14 cellular contexts compared by ENCODE assay signal in the genomic region with DNA sequence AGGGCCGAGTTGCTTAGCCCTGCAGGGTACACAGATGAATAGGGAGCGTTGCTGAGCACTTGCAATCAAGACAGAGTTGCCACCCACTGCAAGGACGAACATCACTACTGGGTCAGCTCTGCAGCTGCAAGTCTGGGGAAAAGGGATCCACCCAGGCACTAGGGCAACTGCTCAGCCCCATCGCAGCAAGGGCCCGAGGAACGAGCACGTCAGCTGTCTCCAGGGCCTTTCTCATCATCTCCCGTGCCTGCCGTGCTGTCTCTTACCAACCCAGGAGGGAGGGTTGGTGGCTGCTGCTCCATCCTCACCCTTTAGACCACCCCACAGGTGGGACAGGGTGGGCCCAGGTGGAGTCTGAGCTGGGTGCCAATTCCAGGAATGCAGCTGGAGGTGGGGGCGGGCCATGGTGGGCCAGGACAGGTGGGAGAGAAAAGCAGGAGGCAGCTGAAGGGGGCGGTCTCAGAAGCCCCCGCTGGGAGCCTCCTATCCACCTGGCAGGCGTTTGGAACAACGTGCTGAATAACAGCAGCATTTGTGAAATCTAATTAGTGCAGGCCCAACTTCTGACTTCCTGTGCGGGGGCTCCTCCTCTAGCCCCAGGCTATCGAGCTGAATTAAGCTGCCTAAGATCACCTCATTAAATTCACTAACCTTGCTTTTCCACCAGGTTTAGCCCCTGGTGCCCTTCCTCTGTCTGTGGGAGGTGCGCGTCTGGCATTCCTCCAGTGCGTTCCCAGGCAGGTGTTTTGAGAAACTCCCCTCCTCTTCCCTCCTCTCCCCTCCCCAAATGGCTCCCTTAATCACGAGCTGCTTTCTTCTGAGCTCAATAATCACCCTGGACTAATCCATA.
A peak's percentile ranks its signal among the peaks of the same experiment; 100 is the strongest.
DNase-seq lines count a peak whose midpoint lies in the region; ATAC-seq and TF ChIP-seq lines count a peak whose summit lies in the region.
"Had no signal": no experiment of that assay in that cellular context is flagged by ENCODE, and none has a peak within 500 bp of the region (broad histone marks: within the 10 kb centered on the region; RNA-seq: fewer than 3 reads in every experiment).

No MANE protein-coding gene starts in this region.

- H3F3A ChIP-seq in Loucy (ENCODE audit: low read depth), result no peaks in the 10 kb centered on the region

- no peak overlapping the region for H3K9ac ChIP-seq in Loucy (ENCODE audit: low read depth, low read length, poor library complexity, severe bottlenecking)
- H3K9ac ChIP-seq in endodermal cell (ENCODE audit: extremely low read depth, low read length, poor library complexity, severe bottlenecking), result no peak overlapping the region

- H3K36me3 Mint-ChIP-seq in endodermal cell (ENCODE audit: low read depth), result no peaks in the 10 kb centered on the region

- no peak overlapping the region for H3K27ac Mint-ChIP-seq in endodermal cell

- H3K4me3 Mint-ChIP-seq in endodermal cell, result no peak overlapping the region

- 62 to 69% methylated on average over 10 to 20 of the region's 20 CpGs for WGBS in endodermal cell (ENCODE audit: insufficient coverage in 1 of 2, insufficient read length in 1 of 2), 2 experiments

- no peaks in the 10 kb centered on the region for H3K79me2 ChIP-seq in Loucy (ENCODE audit: insufficient read depth, low read length)

- H3K27me3 ChIP-seq in Loucy (ENCODE audit: insufficient read depth, low read length, poor library complexity, severe bottlenecking) (peaks cover 6% of the 10 kb centered on the region), endodermal cell (ENCODE audit: control insufficient read depth, insufficient read depth, low read length, poor library complexity, severe bottlenecking) (no peaks in the 10 kb centered on the region), left lung (peaks cover 0 to 33% of the 10 kb centered on the region in 2 donors)
- H3K27me3 ChIP-seq: uterus had no signal

- peaks cover 6% of the 10 kb centered on the region for H3K4me1 ChIP-seq in Loucy (ENCODE audit: insufficient read depth, low read length, poor library complexity, severe bottlenecking)
- H3K4me1 ChIP-seq in endodermal cell (ENCODE audit: control insufficient read depth, insufficient read depth, low read length), result peaks cover 5% of the 10 kb centered on the region
- H3K4me1 ChIP-seq in left lung, result no peaks in the 10 kb centered on the region
- H3K4me1 ChIP-seq: uterus had no signal

- H3K4me2 ChIP-seq in Loucy (ENCODE audit: low read depth, low read length, poor library complexity, severe bottlenecking), result no peak overlapping the region

- peaks cover 20% of the 10 kb centered on the region for H3K4me1 Mint-ChIP-seq in endodermal cell

- H2AFZ ChIP-seq in Loucy (ENCODE audit: low read length), result 0 out of 2 replicates have a peak overlapping the region, but pooled peaks have one; percentile 54

- H3K9me3 ChIP-seq in Loucy (ENCODE audit: insufficient read depth, low read depth, low read length) (no peaks in the 10 kb centered on the region), endodermal cell (ENCODE audit: control insufficient read depth, low read length) (no peaks in the 10 kb centered on the region), left lung (no peaks in the 10 kb centered on the region)
- H3K9me3 ChIP-seq: heart left ventricle, uterus had no signal

- H3K4me3 ChIP-seq in Loucy (ENCODE audit: low read length, poor library complexity, severe bottlenecking) (no peak overlapping the region), endodermal cell (ENCODE audit: low read length) (no peak overlapping the region), left lung (no peak overlapping the region)
- H3K4me3 ChIP-seq: heart left ventricle, uterus had no signal

- peaks cover 15% of the 10 kb centered on the region for H3K27me3 Mint-ChIP-seq in endodermal cell (ENCODE audit: insufficient read depth)

- ATAC-seq in GM19395 (IDR thresholded peaks at IDR 0.05; ENCODE audit: unreplicated experiment) (no peak), left lung (no peak)

- DNase-seq in ELF-1 (ENCODE audit: low read depth, low spot score) (peak; percentile 75), NCI-H345 (lab: John Stamatoyannopoulos, UW) (peak; percentile 81), endodermal cell (peak; percentile 74), DMS114 treated with DMSO at 0.1 percent for 48 hours (lab: John Stamatoyannopoulos, UW; ENCODE audit: unreplicated experiment) (no peak), SKM-1 treated with dmso at 0.1 percent for 144 hours (lab: John Stamatoyannopoulos, UW; ENCODE audit: unreplicated experiment) (no peak), left lung (no peak)
- DNase-seq: activated gamma-delta T cell treated with Interleukin-2 at 50 U/mL for 16 hours; effector CD4-positive, alpha-beta T cell; KG1; stimulated activated CD4-positive, alpha-beta T cell treated with anti-CD3 and anti-CD28 coated beads, Interleukin-2, amount 100 ng/mL, for 48 hours; uterus had no signal

- H3K9me2 ChIP-seq in Loucy (replicated peaks; ENCODE audit: low read depth, low read length), result no peaks in the 10 kb centered on the region

- TF ChIP-seq CTCF in Loucy (conservative IDR thresholded peaks at IDR 0.05; ENCODE audit: low read length) (no peak), endodermal cell (conservative IDR thresholded peaks at IDR 0.05) (no peak), left lung (IDR thresholded peaks at IDR 0.05) (no peak)

- no peaks in the 10 kb centered on the region for H4K20me1 ChIP-seq in Loucy (ENCODE audit: insufficient read depth, low read length, poor library complexity, severe bottlenecking)

- no peaks in the 10 kb centered on the region for H3K9me3 Mint-ChIP-seq in endodermal cell

- H3K36me3 ChIP-seq in Loucy (ENCODE audit: insufficient read depth, low read length), result no peaks in the 10 kb centered on the region
- no peaks in the 10 kb centered on the region for H3K36me3 ChIP-seq in endodermal cell (ENCODE audit: control insufficient read depth, insufficient read depth, low read length)
- H3K36me3 ChIP-seq in left lung, result no peaks in the 10 kb centered on the region
- H3K36me3 ChIP-seq: heart left ventricle, uterus had no signal

- intact Hi-C loops in left lung (cut with DNase I), result no loop called here

- H3K27ac ChIP-seq in endodermal cell (ENCODE audit: low read depth, low read length), result no peak overlapping the region
- no peak overlapping the region for H3K27ac ChIP-seq in left lung
- H3K27ac ChIP-seq: heart left ventricle, uterus had no signal

Comparison
In these comparisons a context has a peak if more than half of its experiments do, and no peak if none do; other contexts are left out.
1. DNase-seq: peak in ELF-1 (single experiment), NCI-H345 (single experiment) and endodermal cell (single experiment); none in DMS114 treated with DMSO at 0.1 percent for 48 hours (single experiment), SKM-1 treated with dmso at 0.1 percent for 144 hours (single experiment) and left lung (0 of 2).